ENCODE assay signal across 9 cellular contexts in genomic region chr12:112977641-112978040, GRCh38. TPM values are rescaled to one million over a fixed set of nuclear protein-coding genes. Genes with fewer than 3 reads are reported as not detected.
DNase-seq lines count a peak whose midpoint lies in the region; ATAC-seq, FAIRE-seq and TF ChIP-seq lines count a peak whose summit lies in the region.
"Had no signal": no experiment of that assay in that cellular context is flagged by ENCODE, and none has a peak within 500 bp of the region (broad histone marks: within the 10 kb centered on the region; RNA-seq: fewer than 3 reads in every experiment).

No MANE protein-coding gene starts in this region.

- no peaks in the 10 kb centered on the region for H3K36me3 ChIP-seq in muscle layer of duodenum (ENCODE audit: control insufficient read depth in 1 of 2, insufficient read depth in 2 of 2, low read length in 2 of 2)

- H3K9me3 ChIP-seq in A549: 0 out of 3 replicates have a peak, but pooled peaks cover 2% of the 10 kb centered on the region
- H3K9me3 ChIP-seq in muscle layer of duodenum (ENCODE audit: control insufficient read depth in 1 of 2, low read length in 2 of 2): peaks cover 0 to 2% of the 10 kb centered on the region in 2 donors

- peaks cover 49% of the 10 kb centered on the region for H3K4me1 Mint-ChIP-seq in central memory CD8-positive, alpha-beta T cell

- TF ChIP-seq CTCF in A549 (IDR thresholded peaks at IDR 0.05): no peak

- H3K36me3 Mint-ChIP-seq in central memory CD8-positive, alpha-beta T cell (ENCODE audit: insufficient read depth): peaks cover 9% of the 10 kb centered on the region

- FAIRE-seq in A549 (lab: Jason Lieb, UNC): no peak

- H3K4me1 ChIP-seq in A549 (no peaks in the 10 kb centered on the region), muscle layer of duodenum (ENCODE audit: control insufficient read depth in 1 of 2, insufficient read depth in 2 of 2, low read length in 2 of 2) (no peaks in the 10 kb centered on the region)

- 71% methylated on average over 8 of the region's 8 CpGs for WGBS in A549 (ENCODE audit: missing lambda C conversion rate)

- H3K27ac ChIP-seq in A549: no peak overlapping the region
- peak overlapping the region; percentile 88 for H3K27ac ChIP-seq in muscle layer of duodenum (ENCODE audit: low read length)

- H3K27ac Mint-ChIP-seq in central memory CD8-positive, alpha-beta T cell (ENCODE audit: low read depth): peak overlapping the region; percentile 97

- no peak for TF ChIP-seq POLR2A in A549 (IDR thresholded peaks at IDR 0.05; ENCODE audit: low read length)

- POLR2A ChIA-PET in A549 (lab: Yijun Ruan, JAX): no interaction called here

- no peak for DNase-seq in A549 (ENCODE audit: low read depth in 1 of 2, low spot score in 1 of 2)
- no peak for DNase-seq in central memory CD8-positive, alpha-beta T cell (ENCODE audit: low spot score in 2 of 2)
- DNase-seq: COR-L47 had no signal

- H3K4me3 Mint-ChIP-seq in central memory CD8-positive, alpha-beta T cell: peak overlapping the region; percentile 100

- H3K4me2 ChIP-seq in A549: no peak overlapping the region

- TF ChIP-seq RAD21 in A549 (conservative IDR thresholded peaks at IDR 0.05 in 1 of 2, IDR thresholded peaks at IDR 0.05 in 1 of 2): no peak

- peak; percentile 41 to 49; a peak in 3 of 6 replicates for ATAC-seq in A549
- ATAC-seq in HG02588 (IDR thresholded peaks at IDR 0.05; ENCODE audit: unreplicated experiment): peak; percentile 2
- ATAC-seq in central memory CD8-positive, alpha-beta T cell (replicated peaks; ENCODE audit: extremely low read depth, poor library complexity, severe bottlenecking): no peak
- no peak for ATAC-seq in GM21529 (IDR thresholded peaks at IDR 0.05; ENCODE audit: unreplicated experiment)
- ATAC-seq in HG02623 (IDR thresholded peaks at IDR 0.05; ENCODE audit: unreplicated experiment): no peak
- ATAC-seq in GM18873 (IDR thresholded peaks at IDR 0.05; ENCODE audit: low FRiP score, unreplicated experiment): no peak
- no peak for ATAC-seq in HG03520 (IDR thresholded peaks at IDR 0.05; ENCODE audit: unreplicated experiment)

- no peaks in the 10 kb centered on the region for H3K27me3 Mint-ChIP-seq in central memory CD8-positive, alpha-beta T cell

- H3K9me3 Mint-ChIP-seq in central memory CD8-positive, alpha-beta T cell: no peaks in the 10 kb centered on the region

- no peaks in the 10 kb centered on the region for H3K27me3 ChIP-seq in muscle layer of duodenum (ENCODE audit: low read depth, low read length)

- CTCF ChIA-PET in A549 (lab: Yijun Ruan, JAX): interaction anchor here (1.0 to 2.1 kb wide), 6 partner anchors 10 to 471 kb away, joined by 3 to 9 read pairs (median 5); no protein-coding TSS in a partner anchor

- TF ChIP-seq EP300 in A549 (IDR thresholded peaks at IDR 0.05): no peak

- H3K4me3 ChIP-seq in A549 (no peak overlapping the region), muscle layer of duodenum (ENCODE audit: low read depth in 1 of 2, low read length in 2 of 2) (peak overlapping the region; percentile 67 to 88)

TF ChIP-seq in A549, 52 proteins besides CTCF, POLR2A, EP300 and RAD21:
- TF ChIP-seq, protein P1, sequence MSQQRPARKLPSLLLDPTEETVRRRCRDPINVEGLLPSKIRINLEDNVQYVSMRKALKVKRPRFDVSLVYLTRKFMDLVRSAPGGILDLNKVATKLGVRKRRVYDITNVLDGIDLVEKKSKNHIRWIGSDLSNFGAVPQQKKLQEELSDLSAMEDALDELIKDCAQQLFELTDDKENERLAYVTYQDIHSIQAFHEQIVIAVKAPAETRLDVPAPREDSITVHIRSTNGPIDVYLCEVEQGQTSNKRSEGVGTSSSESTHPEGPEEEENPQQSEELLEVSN (IDR thresholded peaks at IDR 0.05; ENCODE audit: borderline replicate concordance, low read depth): no peak
- TF ChIP-seq TFCP2L1 (CRISPR knock-in tag; IDR thresholded peaks at IDR 0.05): no peak
- no peak for TF ChIP-seq JUNB (IDR thresholded peaks at IDR 0.05)
- TF ChIP-seq MYC (IDR thresholded peaks at IDR 0.05; ENCODE audit: borderline replicate concordance, low read length): no peak
- TF ChIP-seq HES2 (IDR thresholded peaks at IDR 0.05): no peak
- no peak for TF ChIP-seq PBX3 (IDR thresholded peaks at IDR 0.05)
- TF ChIP-seq HEYL (CRISPR knock-in tag; IDR thresholded peaks at IDR 0.05): no peak
- TF ChIP-seq SMC3 (IDR thresholded peaks at IDR 0.05): no peak
- no peak for TF ChIP-seq HDAC2 (IDR thresholded peaks at IDR 0.05)
- no peak for TF ChIP-seq CBX8 (IDR thresholded peaks at IDR 0.05)
- no peak for TF ChIP-seq CHD4 (IDR thresholded peaks at IDR 0.05; ENCODE audit: borderline replicate concordance)
- no peak for TF ChIP-seq RFX5 (IDR thresholded peaks at IDR 0.05)
- no peak for TF ChIP-seq NPAS2 (CRISPR knock-in tag; IDR thresholded peaks at IDR 0.05; ENCODE audit: borderline replicate concordance)
- TF ChIP-seq MAFK (IDR thresholded peaks at IDR 0.05; ENCODE audit: partially characterized antibody): no peak
- TF ChIP-seq, protein P2, sequence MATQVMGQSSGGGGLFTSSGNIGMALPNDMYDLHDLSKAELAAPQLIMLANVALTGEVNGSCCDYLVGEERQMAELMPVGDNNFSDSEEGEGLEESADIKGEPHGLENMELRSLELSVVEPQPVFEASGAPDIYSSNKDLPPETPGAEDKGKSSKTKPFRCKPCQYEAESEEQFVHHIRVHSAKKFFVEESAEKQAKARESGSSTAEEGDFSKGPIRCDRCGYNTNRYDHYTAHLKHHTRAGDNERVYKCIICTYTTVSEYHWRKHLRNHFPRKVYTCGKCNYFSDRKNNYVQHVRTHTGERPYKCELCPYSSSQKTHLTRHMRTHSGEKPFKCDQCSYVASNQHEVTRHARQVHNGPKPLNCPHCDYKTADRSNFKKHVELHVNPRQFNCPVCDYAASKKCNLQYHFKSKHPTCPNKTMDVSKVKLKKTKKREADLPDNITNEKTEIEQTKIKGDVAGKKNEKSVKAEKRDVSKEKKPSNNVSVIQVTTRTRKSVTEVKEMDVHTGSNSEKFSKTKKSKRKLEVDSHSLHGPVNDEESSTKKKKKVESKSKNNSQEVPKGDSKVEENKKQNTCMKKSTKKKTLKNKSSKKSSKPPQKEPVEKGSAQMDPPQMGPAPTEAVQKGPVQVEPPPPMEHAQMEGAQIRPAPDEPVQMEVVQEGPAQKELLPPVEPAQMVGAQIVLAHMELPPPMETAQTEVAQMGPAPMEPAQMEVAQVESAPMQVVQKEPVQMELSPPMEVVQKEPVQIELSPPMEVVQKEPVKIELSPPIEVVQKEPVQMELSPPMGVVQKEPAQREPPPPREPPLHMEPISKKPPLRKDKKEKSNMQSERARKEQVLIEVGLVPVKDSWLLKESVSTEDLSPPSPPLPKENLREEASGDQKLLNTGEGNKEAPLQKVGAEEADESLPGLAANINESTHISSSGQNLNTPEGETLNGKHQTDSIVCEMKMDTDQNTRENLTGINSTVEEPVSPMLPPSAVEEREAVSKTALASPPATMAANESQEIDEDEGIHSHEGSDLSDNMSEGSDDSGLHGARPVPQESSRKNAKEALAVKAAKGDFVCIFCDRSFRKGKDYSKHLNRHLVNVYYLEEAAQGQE (IDR thresholded peaks at IDR 0.05): no peak
- TF ChIP-seq ATOH8 (CRISPR knock-in tag; IDR thresholded peaks at IDR 0.05; ENCODE audit: low read depth): no peak
TF ChIP-seq in A549: peak in this region for 0.

RNA-seq across cellular contexts. Expression of gene OAS2, which starts 0.7 kb away (rescaled TPM):
- polyA plus RNA-seq in A549 (2011; rRNA removed): 0.19 and 0.36 TPM in 2 replicates
- polyA plus RNA-seq in A549 (2012; cell fraction: cytosol; rRNA removed): 0.01 TPM in 2 replicates
- polyA plus RNA-seq in A549 (2012; cell fraction: nucleus; rRNA removed): 0.10 and 0.16 TPM in 2 replicates
- 0.05 TPM in 1 of 3 replicates, not detected in the others for polyA plus RNA-seq in A549 (2017; fragmentation: RNase III; extraction: RNeasy Plus Mini Kit Qiagen cat#74134 plus additional on column Dnase treatment)
- polyA minus RNA-seq in A549 (2011; rRNA and poly(A)+ RNA removed): 0.87 and 1.2 TPM in 2 replicates

RNA-seq across cellular contexts. Expression of gene OAS3, which starts 39.4 kb away (rescaled TPM):
- 36.7 and 38.9 TPM in 2 replicates for polyA plus RNA-seq in A549 (2011; rRNA removed)
- 31.8 and 38.7 TPM in 2 replicates for polyA plus RNA-seq in A549 (2012; cell fraction: cytosol; rRNA removed)
- 46.2 and 52.9 TPM in 2 replicates for polyA plus RNA-seq in A549 (2012; cell fraction: nucleus; rRNA removed)
- 22.7 to 23.3 TPM (median 22.9 TPM) in 3 replicates for polyA plus RNA-seq in A549 (2017; fragmentation: RNase III; extraction: RNeasy Plus Mini Kit Qiagen cat#74134 plus additional on column Dnase treatment)
- 74.6 and 81.2 TPM in 2 replicates for polyA minus RNA-seq in A549 (2011; rRNA and poly(A)+ RNA removed)

Comparison
In these comparisons a context has a peak if more than half of its experiments do, and no peak if none do; other contexts are left out.
1. ATAC-seq: peak in A549 (2 of 2) and HG02588 (single experiment); none in central memory CD8-positive, alpha-beta T cell (single experiment), GM21529 (single experiment), HG02623 (single experiment), GM18873 (single experiment) and HG03520 (single experiment).